Comparison of ENCODE assay signal across 32 cellular contexts in the genomic region with DNA sequence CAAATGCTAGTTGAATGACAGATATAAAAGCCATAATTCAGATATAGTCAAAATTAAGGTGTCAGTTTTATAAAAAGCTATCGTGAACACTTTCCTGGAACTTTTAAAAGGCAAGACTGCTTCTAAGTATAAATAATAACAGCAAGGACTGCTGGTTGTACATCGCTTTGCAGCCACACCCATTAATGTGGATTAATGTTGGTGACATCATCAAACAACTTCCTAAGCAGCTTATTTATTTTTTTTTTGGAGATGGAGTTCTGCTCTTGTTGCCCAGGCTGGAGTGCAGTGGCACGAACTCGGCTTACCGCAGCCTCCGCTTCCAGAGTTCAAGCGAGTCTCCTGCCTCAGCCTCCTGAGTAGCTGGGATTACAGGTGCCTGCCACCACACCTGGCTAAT. TPM values are rescaled to one million over a fixed set of nuclear protein-coding genes. Genes with fewer than 3 reads are reported as not detected.
DNase-seq lines count a peak whose midpoint lies in the region; ATAC-seq, FAIRE-seq and TF ChIP-seq lines count a peak whose summit lies in the region.
"Had no signal": no experiment of that assay in that cellular context is flagged by ENCODE, and none has a peak within 500 bp of the region (broad histone marks: within the 10 kb centered on the region; RNA-seq: fewer than 3 reads in every experiment).

No MANE protein-coding gene starts in this region.

- CTCF ChIA-PET in HepG2 (lab: Yijun Ruan, JAX; ENCODE audit: low intra/inter-chr PET ratio, low total read pairs): no interaction called here

- H3K27me3 ChIP-seq in HepG2 (ENCODE audit: control insufficient read depth in 1 of 2, insufficient read depth in 2 of 2, low read length in 2 of 2) (no peaks in the 10 kb centered on the region; a peak in 1 of 5 replicates), right lobe of liver (no peaks in the 10 kb centered on the region), Loucy (ENCODE audit: insufficient read depth, low read length, poor library complexity, severe bottlenecking) (no peaks in the 10 kb centered on the region)
- H3K27me3 ChIP-seq: BE2C, esophagus squamous epithelium, gastrocnemius medialis, left lung had no signal

- intact Hi-C loops in HepG2 (cut with micrococcal nuclease; ENCODE audit: unreplicated experiment): loop anchor here (10.0 kb wide), 1 partner anchor 77 kb away; no protein-coding TSS in a partner anchor
- intact Hi-C loops in right lobe of liver (cut with DNase I): no loop called here
- intact Hi-C loops in dendritic cell treated with granulocyte-macrophage colony-stimulating factor and Interleukin-4, amounts not matched to agents 40 ng/mL and 50 ng/mL, for 4 days (cut with micrococcal nuclease): loop anchor here (5.0 kb wide), 1 partner anchor 45 kb away; no protein-coding TSS in a partner anchor
- intact Hi-C loops in sciatic nerve (cut with DNase I): no loop called here

- H3K9me3 ChIP-seq in HepG2 (ENCODE audit: low read length) (no peaks in the 10 kb centered on the region), right lobe of liver (no peaks in the 10 kb centered on the region), Loucy (ENCODE audit: insufficient read depth, low read depth, low read length) (no peaks in the 10 kb centered on the region)
- H3K9me3 ChIP-seq: BE2C, esophagus squamous epithelium, gastrocnemius medialis, left lung, SK-N-SH had no signal

- H2AFZ ChIP-seq in HepG2 (ENCODE audit: low read length) (no peak overlapping the region), Loucy (ENCODE audit: low read length) (no peak overlapping the region)

- peaks cover 8 to 40% of the 10 kb centered on the region in 2 experiments for H3K36me3 ChIP-seq in HepG2 (replicated peaks in 1 of 2; ENCODE audit: control insufficient read depth in 1 of 2, insufficient read depth in 2 of 2, low read length in 2 of 2)
- H3K36me3 ChIP-seq in right lobe of liver: peaks cover 0 to 32% (median 3%) of the 10 kb centered on the region in 4 donors
- H3K36me3 ChIP-seq in Loucy (ENCODE audit: insufficient read depth, low read length): peaks cover 40% of the 10 kb centered on the region

- H3K27ac ChIP-seq in HepG2 (ENCODE audit: extremely low read length, insufficient read depth, low read length) (no peak overlapping the region), right lobe of liver (no peak overlapping the region)
- H3K27ac ChIP-seq: left lung had no signal

- in situ Hi-C loops in HepG2 (cut with HindIII; ENCODE audit: extremely low pct_ligation_motif_present, low pct_unique_long_range_greater_than_20kb): no loop called here

- 98% methylated on average over 7 of the region's 7 CpGs for WGBS in HepG2 (ENCODE audit: low lambda C conversion rate)
- 91% methylated on average over 6 of the region's 7 CpGs for WGBS in right lobe of liver (ENCODE audit: insufficient coverage, low coverage, low lambda C conversion rate, missing lambda C conversion rate)

- TF ChIP-seq RAD21 in HepG2 (CRISPR knock-in tag; IDR thresholded peaks at IDR 0.05): no peak

- no peaks in the 10 kb centered on the region for H3K9me3 Mint-ChIP-seq in dendritic cell treated with granulocyte-macrophage colony-stimulating factor and Interleukin-4, amounts not matched to agents 40 ng/mL and 50 ng/mL, for 4 days
- no peaks in the 10 kb centered on the region for H3K9me3 Mint-ChIP-seq in stimulated activated effector memory CD8-positive, alpha-beta T cell treated with anti-CD3 and anti-CD28 coated beads, Interleukin-12 subunit alpha, Interleukin-12 subunit beta, amount 100 ng/mL, for 72 hours
- H3K9me3 Mint-ChIP-seq: activated CD4-positive, alpha-beta T cell treated with anti-CD3 and anti-CD28 coated beads, Interleukin-2, amount 10 ng/mL, durations not matched to agents 7 days and 5 days; activated naive CD8-positive, alpha-beta T cell treated with anti-CD3 and anti-CD28 coated beads, Interleukin-2, amount 10 ng/mL, durations not matched to agents 7 days and 5 days; endodermal cell had no signal

- peaks cover 64% of the 10 kb centered on the region for H3K4me1 Mint-ChIP-seq in dendritic cell treated with granulocyte-macrophage colony-stimulating factor and Interleukin-4, amounts not matched to agents 40 ng/mL and 50 ng/mL, for 4 days (ENCODE audit: low read depth)
- H3K4me1 Mint-ChIP-seq in stimulated activated effector memory CD8-positive, alpha-beta T cell treated with anti-CD3 and anti-CD28 coated beads, Interleukin-12 subunit alpha, Interleukin-12 subunit beta, amount 100 ng/mL, for 72 hours: peaks cover 47% of the 10 kb centered on the region

- no peaks in the 10 kb centered on the region for H3K27me3 Mint-ChIP-seq in dendritic cell treated with granulocyte-macrophage colony-stimulating factor and Interleukin-4, amounts not matched to agents 40 ng/mL and 50 ng/mL, for 4 days
- H3K27me3 Mint-ChIP-seq: activated CD4-positive, alpha-beta T cell treated with anti-CD3 and anti-CD28 coated beads, Interleukin-2, amount 10 ng/mL, durations not matched to agents 7 days and 5 days; activated naive CD8-positive, alpha-beta T cell treated with anti-CD3 and anti-CD28 coated beads, Interleukin-2, amount 10 ng/mL, durations not matched to agents 7 days and 5 days had no signal

- FAIRE-seq in HepG2 (lab: Jason Lieb, UNC) (no peak), GM12891 (lab: Jason Lieb, UNC) (no peak)
- FAIRE-seq: astrocyte, GM18507, HTR-8/SVneo, small intestine had no signal

- no TSS peak for BruUV-seq in HepG2 (replicated peaks; lab: Mats Ljungman, UMichigan)

- TF ChIP-seq POLR2A in HepG2 (IDR thresholded peaks at IDR 0.05; ENCODE audit: insufficient read depth in 1 of 2, low read depth in 2 of 2, low read length in 2 of 2): no peak
- TF ChIP-seq POLR2A in right lobe of liver (IDR thresholded peaks at IDR 0.05): no peak
- no peak for TF ChIP-seq POLR2A in GM12891 (IDR thresholded peaks at IDR 0.05; ENCODE audit: low read depth, low read length)

- TF ChIP-seq EP300 in HepG2 (IDR thresholded peaks at IDR 0.05; ENCODE audit: low read depth in 2 of 2, low read length in 2 of 2) (no peak), HepG2 (CRISPR knock-in tag; IDR thresholded peaks at IDR 0.05; ENCODE audit: borderline replicate concordance) (no peak)

- H3K79me2 ChIP-seq in HepG2 (ENCODE audit: insufficient read depth, low read length) (peaks cover 55% of the 10 kb centered on the region), Loucy (ENCODE audit: insufficient read depth, low read length) (peaks cover 97% of the 10 kb centered on the region)

- H3K4me3 ChIP-seq in HepG2 (replicated peaks in 1 of 3; ENCODE audit: insufficient read depth in 1 of 3, low read depth in 2 of 3, low read length in 3 of 3) (no peak overlapping the region), right lobe of liver (no peak overlapping the region), Loucy (ENCODE audit: low read length, poor library complexity, severe bottlenecking) (peak overlapping the region; percentile 96)
- H3K4me3 ChIP-seq: esophagus squamous epithelium, gastrocnemius medialis, left lung had no signal

- H3K4me1 ChIP-seq in HepG2 (ENCODE audit: insufficient read depth, low read length): peaks cover 43% of the 10 kb centered on the region
- H3K4me1 ChIP-seq in right lobe of liver: peaks cover 0 to 41% (median 0%) of the 10 kb centered on the region in 4 donors
- H3K4me1 ChIP-seq in Loucy (ENCODE audit: insufficient read depth, low read length, poor library complexity, severe bottlenecking): peaks cover 73% of the 10 kb centered on the region
- H3K4me1 ChIP-seq: BE2C had no signal

- peaks cover 71% of the 10 kb centered on the region for H3K36me3 Mint-ChIP-seq in dendritic cell treated with granulocyte-macrophage colony-stimulating factor and Interleukin-4, amounts not matched to agents 40 ng/mL and 50 ng/mL, for 4 days (ENCODE audit: low read depth)
- peaks cover 97% of the 10 kb centered on the region for H3K36me3 Mint-ChIP-seq in stimulated activated effector memory CD8-positive, alpha-beta T cell treated with anti-CD3 and anti-CD28 coated beads, Interleukin-12 subunit alpha, Interleukin-12 subunit beta, amount 100 ng/mL, for 72 hours

- no peaks in the 10 kb centered on the region for H3K9me2 ChIP-seq in Loucy (replicated peaks; ENCODE audit: low read depth, low read length)
- H3K9me2 ChIP-seq: SK-N-SH had no signal

- H3K27ac Mint-ChIP-seq in dendritic cell treated with granulocyte-macrophage colony-stimulating factor and Interleukin-4, amounts not matched to agents 40 ng/mL and 50 ng/mL, for 4 days: peak overlapping the region; percentile 82
- peak overlapping the region; percentile 21 for H3K27ac Mint-ChIP-seq in stimulated activated effector memory CD8-positive, alpha-beta T cell treated with anti-CD3 and anti-CD28 coated beads, Interleukin-12 subunit alpha, Interleukin-12 subunit beta, amount 100 ng/mL, for 72 hours
- H3K27ac Mint-ChIP-seq: activated CD4-positive, alpha-beta T cell treated with anti-CD3 and anti-CD28 coated beads, Interleukin-2, amount 10 ng/mL, durations not matched to agents 7 days and 5 days; activated naive CD8-positive, alpha-beta T cell treated with anti-CD3 and anti-CD28 coated beads, Interleukin-2, amount 10 ng/mL, durations not matched to agents 7 days and 5 days; endodermal cell had no signal

- POLR2A ChIA-PET in HepG2 (lab: Yijun Ruan, JAX): no interaction called here

- ATAC-seq in HepG2 (no peak), right lobe of liver (no peak), sciatic nerve (no peak), GM19023 (IDR thresholded peaks at IDR 0.05; ENCODE audit: unreplicated experiment) (no peak)
- no peak for ATAC-seq in stimulated activated effector memory CD8-positive, alpha-beta T cell treated with anti-CD3 and anti-CD28 coated beads, Interleukin-12 subunit alpha, Interleukin-12 subunit beta, amount 100 ng/mL, for 72 hours
- ATAC-seq: gastrocnemius medialis, left lung had no signal

- H3F3A ChIP-seq in Loucy (ENCODE audit: low read depth): no peaks in the 10 kb centered on the region

- H3K4me2 ChIP-seq in HepG2 (ENCODE audit: low read depth, low read length) (no peak overlapping the region), Loucy (ENCODE audit: low read depth, low read length, poor library complexity, severe bottlenecking) (peak overlapping the region; percentile 85)
- H3K4me2 ChIP-seq: SK-N-SH had no signal

- peaks cover 25% of the 10 kb centered on the region for H4K20me1 ChIP-seq in HepG2 (ENCODE audit: insufficient read depth, low read length)
- H4K20me1 ChIP-seq in Loucy (ENCODE audit: insufficient read depth, low read length, poor library complexity, severe bottlenecking): peaks cover 77% of the 10 kb centered on the region

- no peak overlapping the region for H3K4me3 Mint-ChIP-seq in dendritic cell treated with granulocyte-macrophage colony-stimulating factor and Interleukin-4, amounts not matched to agents 40 ng/mL and 50 ng/mL, for 4 days
- H3K4me3 Mint-ChIP-seq in stimulated activated effector memory CD8-positive, alpha-beta T cell treated with anti-CD3 and anti-CD28 coated beads, Interleukin-12 subunit alpha, Interleukin-12 subunit beta, amount 100 ng/mL, for 72 hours: no peak overlapping the region
- H3K4me3 Mint-ChIP-seq: activated CD4-positive, alpha-beta T cell treated with anti-CD3 and anti-CD28 coated beads, Interleukin-2, amount 10 ng/mL, durations not matched to agents 7 days and 5 days; activated naive CD8-positive, alpha-beta T cell treated with anti-CD3 and anti-CD28 coated beads, Interleukin-2, amount 10 ng/mL, durations not matched to agents 7 days and 5 days; endodermal cell had no signal

- no peak for DNase-seq in HepG2 (ENCODE audit: low spot score)
- no peak for DNase-seq in right lobe of liver
- DNase-seq in stimulated activated effector memory CD8-positive, alpha-beta T cell treated with anti-CD3 and anti-CD28 coated beads, Interleukin-12 subunit alpha, Interleukin-12 subunit beta, amount 100 ng/mL, for 72 hours (ENCODE audit: low spot score in 2 of 2): no peak
- DNase-seq in GM12891 (ENCODE audit: insufficient read length, low spot score): no peak
- DNase-seq in sciatic nerve (ENCODE audit: low spot score): no peak
- DNase-seq: activated CD4-positive, alpha-beta T cell treated with anti-CD3 and anti-CD28 coated beads, Interleukin-2, amount 10 ng/mL, durations not matched to agents 7 days and 5 days; activated naive CD8-positive, alpha-beta T cell treated with anti-CD3 and anti-CD28 coated beads, Interleukin-2, amount 10 ng/mL, durations not matched to agents 7 days and 5 days; BE2C; caudate nucleus; cortex of kidney; DMS79; esophagus squamous epithelium; gastrocnemius medialis; HCEC 1CT; hippocampal formation; KG1; left lung; mesenchymal stem cell; NCI-H1417 treated with DMSO at 0.1 percent for 48 hours; NCI-H2081 treated with DMSO at 0.1 percent for 48 hours; nucleus accumbens; OCI-M1; SK-N-SH; small intestine; stimulated activated CD4-positive, alpha-beta T cell treated with anti-CD3 and anti-CD28 coated beads, Interleukin-2, amount 100 ng/mL, for 24 hours had no signal

- no peak for TF ChIP-seq CTCF in HepG2 (CRISPR knock-in tag; IDR thresholded peaks at IDR 0.05)
- no peak for TF ChIP-seq CTCF in right lobe of liver (IDR thresholded peaks at IDR 0.05)
- TF ChIP-seq CTCF in Loucy (conservative IDR thresholded peaks at IDR 0.05; ENCODE audit: low read length): no peak

- H3K9ac ChIP-seq in HepG2 (ENCODE audit: insufficient read depth, low read depth, low read length): no peak overlapping the region
- H3K9ac ChIP-seq in Loucy (ENCODE audit: low read depth, low read length, poor library complexity, severe bottlenecking): peak overlapping the region; percentile 95
- H3K9ac ChIP-seq: SK-N-SH had no signal

RNA-seq across cellular contexts. Expression of a gene that starts 4.6 kb away (rescaled TPM):
- total RNA-seq in HepG2 (2016; rRNA removed; fragmentation: Illumina TruSeq; extraction: Trizol) (22.9 and 45.8 TPM in 2 replicates), right lobe of liver (10 to 100 TPM; 10.7 to 70.6 (median 23.4) TPM), sciatic nerve (50.3 TPM)
- 8.3 and 10.6 TPM in 2 replicates for total RNA-seq in HepG2 (2016; cell fraction: cytosol; rRNA removed; fragmentation: Illumina TruSeq; extraction: Trizol; ENCODE audit: low read depth)
- 22.8 and 43.0 TPM in 2 replicates for total RNA-seq in HepG2 (2016; cell fraction: insoluble cytoplasmic fraction; rRNA removed; fragmentation: Illumina TruSeq; extraction: Trizol)
- 30.7 and 34.7 TPM in 2 replicates for total RNA-seq in HepG2 (2016; cell fraction: membrane; rRNA removed; fragmentation: Illumina TruSeq; extraction: Trizol)
- 21.1 and 24.0 TPM in 2 replicates for total RNA-seq in HepG2 (2016; cell fraction: nucleus; rRNA removed; fragmentation: Illumina TruSeq; extraction: Trizol)
- polyA plus RNA-seq in HepG2 (2011; rRNA removed): 23.7 and 31.0 TPM in 2 replicates
- 13.2 and 21.5 TPM in 2 replicates for polyA plus RNA-seq in HepG2 (2011; cell fraction: cytosol; rRNA removed)
- 10.2 and 12.4 TPM in 2 replicates for polyA plus RNA-seq in HepG2 (2011; cell fraction: nucleus; rRNA removed)
- polyA plus RNA-seq in HepG2 (2012): 26.8 and 27.3 TPM in 2 replicates
- polyA plus RNA-seq in HepG2 (2016; cell fraction: cytosol; fragmentation: Illumina TruSeq; extraction: Trizol; ENCODE audit: low read depth): 3.4 and 3.6 TPM in 2 replicates
- 41.0 and 43.8 TPM in 2 replicates for polyA plus RNA-seq in HepG2 (2016; cell fraction: insoluble cytoplasmic fraction; fragmentation: Illumina TruSeq; extraction: Trizol; ENCODE audit: low read depth)
- 18.5 and 20.3 TPM in 2 replicates for polyA plus RNA-seq in HepG2 (2016; cell fraction: membrane; fragmentation: Illumina TruSeq; extraction: Trizol; ENCODE audit: low read depth)
- 24.4 and 25.6 TPM in 2 replicates for polyA plus RNA-seq in HepG2 (2016; cell fraction: nucleus; fragmentation: Illumina TruSeq; extraction: Trizol; ENCODE audit: insufficient read depth, low read depth)
- polyA minus RNA-seq in HepG2 (2011; rRNA and poly(A)+ RNA removed; ENCODE audit: low replicate concordance): 21.9 and 29.7 TPM in 2 replicates
- 37.8 and 38.8 TPM in 2 replicates for polyA minus RNA-seq in HepG2 (2011; cell fraction: cytosol; rRNA and poly(A)+ RNA removed)
- polyA minus RNA-seq in HepG2 (2011; cell fraction: nucleus; rRNA and poly(A)+ RNA removed): 37.3 and 39.9 TPM in 2 replicates
- 19.4 TPM for polyA plus RNA-seq in GM12891 (2012; ENCODE audit: low read depth, missing spikeins)

Comparison
In these comparisons a context has a peak if more than half of its experiments do, and no peak if none do; other contexts are left out.
1. intact Hi-C loops: an anchor here in HepG2 (10.0 kb wide) and dendritic cell treated with granulocyte-macrophage colony-stimulating factor and Interleukin-4, amounts not matched to agents 40 ng/mL and 50 ng/mL, for 4 days (5.0 kb wide); none called in right lobe of liver and sciatic nerve.